Comparison of ENCODE assay signal across 8 cellular contexts in genomic region chr2:219597552-219598307, GRCh38. TPM values are rescaled to one million over a fixed set of nuclear protein-coding genes. Genes with fewer than 3 reads are reported as not detected.
DNase-seq lines count a peak whose midpoint lies in the region; ATAC-seq and TF ChIP-seq lines count a peak whose summit lies in the region.

Gene STK11IP (plus strand): TSS chr2:219597857. CDS start chr2:219598120, 263 bp downstream.

- H3K27ac Mint-ChIP-seq in activated CD4-positive, alpha-beta T cell treated with anti-CD3 and anti-CD28 coated beads for 36 hours = peak within 1 kb of the TSS; percentile 97

- H3K27me3 ChIP-seq in kidney epithelial cell (ENCODE audit: control insufficient read depth, insufficient read depth, low read length) = no peaks in the 10 kb centered on the region

- no peaks in the 10 kb centered on the region for H3K9me3 Mint-ChIP-seq in activated CD4-positive, alpha-beta T cell treated with anti-CD3 and anti-CD28 coated beads for 36 hours (ENCODE audit: low read depth)

- peaks cover 16% of the 10 kb centered on the region for H3K4me1 Mint-ChIP-seq in activated CD4-positive, alpha-beta T cell treated with anti-CD3 and anti-CD28 coated beads for 36 hours

- H3K27me3 Mint-ChIP-seq in activated CD4-positive, alpha-beta T cell treated with anti-CD3 and anti-CD28 coated beads for 36 hours = peaks cover 4% of the 10 kb centered on the region

- H3K4me3 ChIP-seq in choroid plexus epithelial cell (ENCODE audit: low read depth, low read length) = peak within 1 kb of the TSS; percentile 91
- H3K4me3 ChIP-seq in kidney epithelial cell (ENCODE audit: low read depth, low read length) = peak within 1 kb of the TSS; percentile 68

- POLR2A ChIA-PET in activated CD4-positive, alpha-beta T cell treated with anti-CD3 and anti-CD28 coated beads for 36 hours (lab: Charles Lee) = no interaction called here

- peak within 1 kb of the TSS; percentile 82 for H3K4me3 Mint-ChIP-seq in activated CD4-positive, alpha-beta T cell treated with anti-CD3 and anti-CD28 coated beads for 36 hours

- H3K36me3 Mint-ChIP-seq in activated CD4-positive, alpha-beta T cell treated with anti-CD3 and anti-CD28 coated beads for 36 hours (ENCODE audit: low read depth) = peaks cover 5% of the 10 kb centered on the region

- no peak for TF ChIP-seq CTCF in choroid plexus epithelial cell (conservative IDR thresholded peaks at IDR 0.05; ENCODE audit: low read depth, low read length)
- no peak for TF ChIP-seq CTCF in kidney epithelial cell (IDR thresholded peaks at IDR 0.05; ENCODE audit: insufficient read depth, low read length, poor library complexity, severe bottlenecking)

- H3K36me3 ChIP-seq in kidney epithelial cell (ENCODE audit: control insufficient read depth, insufficient read depth, low read length) = no peaks in the 10 kb centered on the region

- CTCF ChIA-PET in activated CD4-positive, alpha-beta T cell treated with anti-CD3 and anti-CD28 coated beads for 36 hours (lab: Charles Lee) = interaction anchor here (0.6 to 3.5 kb wide), 13 partner anchors 29 to 194 kb away, joined by 3 to 29 read pairs (median 4); partner anchors contain the start of genes CHPF and TMEM198

- ATAC-seq in HG03442 (IDR thresholded peaks at IDR 0.05; ENCODE audit: unreplicated experiment) = peak; percentile 92
- ATAC-seq in activated CD4-positive, alpha-beta T cell treated with anti-CD3 and anti-CD28 coated beads for 36 hours = peak; percentile 91

- peak; percentile 96 for DNase-seq in Ammon's horn (ENCODE audit: low spot score)
- DNase-seq in GM19238 (ENCODE audit: insufficient read length, low spot score) = peak; percentile 97
- peak; percentile 91 to 93 for DNase-seq in NCI-H524 (lab: John Stamatoyannopoulos, UW)
- DNase-seq in activated CD4-positive, alpha-beta T cell treated with anti-CD3 and anti-CD28 coated beads for 36 hours = peak; percentile 95
- peak; percentile 98 for DNase-seq in choroid plexus epithelial cell (ENCODE audit: low read depth)
- peak; percentile 90 for DNase-seq in kidney epithelial cell (ENCODE audit: low read depth)
- DNase-seq in stimulated activated CD4-positive, alpha-beta T cell treated with anti-CD3 and anti-CD28 coated beads, Interleukin-15, amount 100 ng/mL, for 48 hours (ENCODE audit: low read depth in 2 of 2) = peak; percentile 82 to 88

- intact Hi-C loops in activated CD4-positive, alpha-beta T cell treated with anti-CD3 and anti-CD28 coated beads for 36 hours (cut with DNase I, micrococcal nuclease) = loop anchor here (1.0 to 5.0 kb wide), 12 partner anchors 27 to 1327 kb away; partner anchors contain the start of genes CHPF (in 2 of the 2), GMPPA (in 2 of the 2), AAMP (in 1 of the 2) and DNAJB2 (in 1 of the 2)

RNA-seq across cellular contexts. Expression of gene STK11IP, which starts in this region (rescaled TPM):
- total RNA-seq in activated CD4-positive, alpha-beta T cell treated with anti-CD3 and anti-CD28 coated beads for 36 hours = 10 to 100 TPM; 23.5 to 26.1 TPM
- total RNA-seq in kidney epithelial cell = 22.2 and 33.8 TPM in 2 replicates

Comparison
In these comparisons a context has a peak if more than half of its experiments do, and no peak if none do; other contexts are left out.
1. Peak in every context shown above with its lines: DNase-seq, ATAC-seq and H3K4me3 ChIP-seq.